Comparison of ENCODE assay signal across 17 cellular contexts in genomic region chr16:79301036-79301435, GRCh38.
"Had no signal": no experiment of that assay in that cellular context is flagged by ENCODE, and none has a peak within 500 bp of the region (broad histone marks: within the 10 kb centered on the region; RNA-seq: fewer than 3 reads in every experiment).

No MANE protein-coding gene starts in this region.

- H3K27me3 ChIP-seq: body of pancreas, sigmoid colon, spleen had no signal

- H3K9me3 ChIP-seq: body of pancreas, esophagus muscularis mucosa, lower lobe of right lung, sigmoid colon, spleen had no signal

- ATAC-seq: body of pancreas; left cardiac atrium; lower lobe of right lung; stimulated activated naive CD8-positive, alpha-beta T cell treated with anti-CD3 and anti-CD28 coated beads, Interleukin-15, amount 100 ng/mL, for 72 hours had no signal

- H3K27ac ChIP-seq: body of pancreas, esophagus muscularis mucosa, lower lobe of right lung, sigmoid colon, spleen had no signal

- DNase-seq: activated CD4-positive, alpha-beta T cell treated with anti-CD3 and anti-CD28 coated beads, Interleukin-2, amount 10 ng/mL, durations not matched to agents 7 days and 5 days; activated CD4-positive, CD25-positive, alpha-beta regulatory T cell; activated CD8-positive, alpha-beta memory T cell treated with anti-CD3 and anti-CD28 coated beads for 24 hours; activated gamma-delta T cell treated with Interleukin-2 at 50 U/mL for 16 hours; activated naive CD8-positive, alpha-beta T cell treated with anti-CD3 and anti-CD28 coated beads for 36 hours; amygdala; body of pancreas; caudate nucleus; hypothalamus; left cardiac atrium; lower lobe of right lung; sigmoid colon; spleen; stimulated activated naive CD8-positive, alpha-beta T cell treated with anti-CD3 and anti-CD28 coated beads, Interleukin-15, amount 100 ng/mL, for 72 hours had no signal

- H3K36me3 Mint-ChIP-seq: activated naive CD8-positive, alpha-beta T cell treated with anti-CD3 and anti-CD28 coated beads for 36 hours had no signal

- H3K4me3 Mint-ChIP-seq: activated CD4-positive, alpha-beta T cell treated with anti-CD3 and anti-CD28 coated beads, Interleukin-2, amount 10 ng/mL, durations not matched to agents 7 days and 5 days; activated naive CD8-positive, alpha-beta T cell treated with anti-CD3 and anti-CD28 coated beads for 36 hours; nephron; stimulated activated naive CD8-positive, alpha-beta T cell treated with anti-CD3 and anti-CD28 coated beads, Interleukin-15, amount 100 ng/mL, for 72 hours; T-helper 2 cell treated with Interferon-gamma antibody and Interleukin-4, amounts not matched to agents 5 μg/mL and 100 μg/mL, for 36 hours had no signal

- H3K9me3 Mint-ChIP-seq: activated CD4-positive, alpha-beta T cell treated with anti-CD3 and anti-CD28 coated beads, Interleukin-2, amount 10 ng/mL, durations not matched to agents 7 days and 5 days; activated naive CD8-positive, alpha-beta T cell treated with anti-CD3 and anti-CD28 coated beads for 36 hours; nephron; stimulated activated naive CD8-positive, alpha-beta T cell treated with anti-CD3 and anti-CD28 coated beads, Interleukin-15, amount 100 ng/mL, for 72 hours; T-helper 2 cell treated with Interferon-gamma antibody and Interleukin-4, amounts not matched to agents 5 μg/mL and 100 μg/mL, for 36 hours had no signal

- H3K4me3 ChIP-seq: body of pancreas, esophagus muscularis mucosa, lower lobe of right lung, sigmoid colon, spleen had no signal

- H3K4me1 ChIP-seq: esophagus muscularis mucosa, lower lobe of right lung, sigmoid colon had no signal

- H3K27ac Mint-ChIP-seq: activated CD4-positive, alpha-beta T cell treated with anti-CD3 and anti-CD28 coated beads, Interleukin-2, amount 10 ng/mL, durations not matched to agents 7 days and 5 days; activated naive CD8-positive, alpha-beta T cell treated with anti-CD3 and anti-CD28 coated beads for 36 hours; stimulated activated naive CD8-positive, alpha-beta T cell treated with anti-CD3 and anti-CD28 coated beads, Interleukin-15, amount 100 ng/mL, for 72 hours; T-helper 2 cell treated with Interferon-gamma antibody and Interleukin-4, amounts not matched to agents 5 μg/mL and 100 μg/mL, for 36 hours had no signal

- H3K36me3 ChIP-seq: esophagus muscularis mucosa, lower lobe of right lung, sigmoid colon, spleen had no signal
